19 cellular contexts compared by ENCODE assay signal in genomic region chr10:28463676-28464395, GRCh38.
DNase-seq lines count a peak whose midpoint lies in the region; FAIRE-seq and TF ChIP-seq lines count a peak whose summit lies in the region.
"Had no signal": no experiment of that assay in that cellular context is flagged by ENCODE, and none has a peak within 500 bp of the region (broad histone marks: within the 10 kb centered on the region; RNA-seq: fewer than 3 reads in every experiment).

No MANE protein-coding gene starts in this region.

- peak overlapping the region; percentile 59 for H3K27ac ChIP-seq in VCaP
- H3K27ac ChIP-seq: BLaER1 had no signal

- FAIRE-seq in HTR-8/SVneo (lab: Jason Lieb, UNC) = no peak
- FAIRE-seq: H54, kidney had no signal

- in situ Hi-C loops in G401 (cut with HindIII; ENCODE audit: low sequenced_read_pairs) = no loop called here

- DNase-seq in G401 (ENCODE audit: low spot score) (peak; percentile 99), NCI-H2029 (lab: John Stamatoyannopoulos, UW) (peak; percentile 49), mucosa of gallbladder (ENCODE audit: low spot score) (peak; percentile 71), HTR-8/SVneo (ENCODE audit: insufficient read length, low spot score) (no peak), NCI-H1930 (lab: John Stamatoyannopoulos, UW) (no peak), NCI-H1436 treated with DMSO at 0.1 percent for 48 hours (lab: John Stamatoyannopoulos, UW) (no peak), NCI-H345 (lab: John Stamatoyannopoulos, UW) (no peak)
- DNase-seq: ACHN; activated B cell treated with CpG ODN at 0.5 μM for 24 hours; activated CD4-positive, alpha-beta T cell treated with anti-CD3 and anti-CD28 coated beads, Interleukin-2, amount 50 U/mL, for 4 hours; activated CD8-positive, alpha-beta memory T cell treated with anti-CD3 and anti-CD28 coated beads, Interleukin-2, amount 50 U/mL, for 4 hours; kidney; naive B cell; NCI-H146; occipital lobe; SK-N-SH had no signal

- TF ChIP-seq CTCF in VCaP (conservative IDR thresholded peaks at IDR 0.05) = no peak

Comparison
In these comparisons a context has a peak if more than half of its experiments do, and no peak if none do; other contexts are left out.
1. DNase-seq: peak in G401 (single experiment), NCI-H2029 (single experiment) and mucosa of gallbladder (single experiment); none in HTR-8/SVneo (single experiment), NCI-H1930 (0 of 2), NCI-H1436 treated with DMSO at 0.1 percent for 48 hours (single experiment) and NCI-H345 (single experiment).